ENCODE assay signal across 24 cellular contexts in genomic region chr2:30636311-30636710, GRCh38.
"Had no signal": no experiment of that assay in that cellular context is flagged by ENCODE, and none has a peak within 500 bp of the region (broad histone marks: within the 10 kb centered on the region; RNA-seq: fewer than 3 reads in every experiment).

No MANE protein-coding gene starts in this region.

- H3K27me3 ChIP-seq: esophagus muscularis mucosa, hepatocyte, left lung, testis, vagina had no signal

- DNase-seq: activated CD4-positive, alpha-beta T cell treated with anti-CD3 and anti-CD28 coated beads, Interleukin-2, amount 50 U/mL, for 4 hours; activated CD8-positive, alpha-beta memory T cell treated with anti-CD3 and anti-CD28 coated beads for 24 hours; activated CD8-positive, alpha-beta memory T cell treated with anti-CD3 and anti-CD28 coated beads, Interleukin-2, amount 50 U/mL, for 4 hours; activated naive CD4-positive, alpha-beta T cell treated with Interleukin-2 at 50 U/mL for 16 hours; activated naive CD8-positive, alpha-beta T cell treated with anti-CD3 and anti-CD28 coated beads, Interleukin-2, amount 10 ng/mL, durations not matched to agents 7 days and 5 days; activated T-cell treated with anti-CD3 and anti-CD28 coated beads, Interleukin-2, amount 50 U/mL, for 24 hours; amygdala; cerebellar nuclear complex; glutamatergic neuron; immature natural killer cell; left lung; naive thymus-derived CD4-positive, alpha-beta T cell; retina; stimulated activated CD4-positive, alpha-beta T cell treated with anti-CD3 and anti-CD28 coated beads, Interleukin-2, amount 100 ng/mL, for 48 hours; stimulated activated CD8-positive, alpha-beta memory T cell treated with anti-CD3 and anti-CD28 coated beads, Interleukin-4, amount 100 ng/mL, for 48 hours; stimulated activated naive B cell treated with anti-CD40 and anti-IgM and Interleukin-4, amounts not matched to agents 10 μg/mL and 1 μg/mL and 100 μg/mL, for 72 hours; testis; trophoblast cell had no signal

- H3K9me3 ChIP-seq: esophagus muscularis mucosa, left lung, testis, vagina had no signal

- H3K27ac ChIP-seq: coronary artery, esophagus muscularis mucosa, hepatocyte, testis, vagina had no signal

- H3K4me1 ChIP-seq: left lung, testis, vagina had no signal

- H3K4me3 ChIP-seq: coronary artery, esophagus muscularis mucosa, hepatocyte, left lung, lung, testis, vagina had no signal

- ATAC-seq: left lung; naive thymus-derived CD4-positive, alpha-beta T cell; stimulated activated naive B cell treated with anti-CD40 and anti-IgM and Interleukin-4, amounts not matched to agents 10 μg/mL and 1 μg/mL and 100 μg/mL, for 72 hours; WTC11 had no signal
